ENCODE assay signal across 10 cellular contexts in the genomic region with DNA sequence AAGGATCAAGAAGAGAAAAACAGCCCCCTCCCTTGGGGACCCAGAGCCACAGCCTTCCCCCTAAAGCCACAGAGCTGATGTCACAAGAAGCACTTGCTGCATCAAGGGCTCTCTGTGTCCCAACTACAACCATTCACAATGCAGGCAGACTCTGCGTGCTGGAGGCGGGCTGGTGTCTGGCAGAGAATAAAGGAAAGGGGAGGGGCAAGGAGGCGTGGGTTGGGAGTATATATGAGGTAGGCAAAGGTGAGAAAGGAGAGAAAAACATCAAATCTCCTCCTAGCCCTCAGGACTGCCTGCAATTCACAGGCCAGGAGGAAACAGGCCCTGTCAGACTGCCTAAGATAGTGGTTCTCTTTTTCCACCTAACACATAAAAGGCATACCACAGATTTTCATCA. TPM values are rescaled to one million over a fixed set of nuclear protein-coding genes. Genes with fewer than 3 reads are reported as not detected.
A peak's percentile ranks its signal among the peaks of the same experiment; 100 is the strongest.
DNase-seq lines count a peak whose midpoint lies in the region; ATAC-seq and TF ChIP-seq lines count a peak whose summit lies in the region.
"Had no signal": no experiment of that assay in that cellular context is flagged by ENCODE, and none has a peak within 500 bp of the region (broad histone marks: within the 10 kb centered on the region; RNA-seq: fewer than 3 reads in every experiment).

No MANE protein-coding gene starts in this region.

- no peak overlapping the region for H3K9ac ChIP-seq in H9 (ENCODE audit: extremely low read depth, insufficient read length, low read length)

- H2BK120ac ChIP-seq in H9 (ENCODE audit: low read depth, low read length, poor library complexity, severe bottlenecking): no peak overlapping the region

- H3K4ac ChIP-seq in H9 (ENCODE audit: low read depth, low read length): no peak overlapping the region

- H3K56ac ChIP-seq in H9 (ENCODE audit: insufficient read length, low read depth, low read length): no peak overlapping the region

- no peaks in the 10 kb centered on the region for H3K79me2 ChIP-seq in H9 (ENCODE audit: insufficient read depth, low read length)

- H4K20me1 ChIP-seq in H9 (ENCODE audit: control insufficient read depth, insufficient read depth, insufficient read length): no peaks in the 10 kb centered on the region

- WGBS in H9 (ENCODE audit: extremely low coverage, insufficient read length, low lambda C conversion rate): no CpG with 5 or more reads among the region's 3 CpGs

- H2AK5ac ChIP-seq in H9 (ENCODE audit: insufficient read length, low read length): no peak overlapping the region

- no peak overlapping the region for H2BK15ac ChIP-seq in H9 (ENCODE audit: low read depth, low read length)

- H3K36me3 Mint-ChIP-seq in H9 (ENCODE audit: insufficient read depth in 1 of 3, low read depth in 3 of 3): no peaks in the 10 kb centered on the region

- H4K5ac ChIP-seq in H9 (ENCODE audit: insufficient read length, low read depth, low read length): no peak overlapping the region

- no peak overlapping the region for H3K4me2 ChIP-seq in H9 (ENCODE audit: insufficient read depth, insufficient read length, low read length)

- no peaks in the 10 kb centered on the region for H3K9me3 Mint-ChIP-seq in H9
- H3K9me3 Mint-ChIP-seq: activated T-helper 1 cell treated with anti-CD3 and anti-CD28 coated beads, Interleukin-12 subunit alpha, Interleukin-12 subunit beta, Interleukin-2, Interleukin-4 antibody, amounts not matched to agents 30 ng/mL and 10 ng/mL and 1 ng/mL, durations not matched to agents 14 hours and 24 hours and 36 hours had no signal

- H3K23ac ChIP-seq in H9 (ENCODE audit: insufficient read length, low read depth, low read length): no peak overlapping the region

- H4K91ac ChIP-seq in H9 (ENCODE audit: insufficient read length, low read depth, low read length): no peak overlapping the region

- TF ChIP-seq CTCF in H9 (conservative IDR thresholded peaks at IDR 0.05): no peak

- H3K23me2 ChIP-seq in H9 (ENCODE audit: insufficient read length, low read depth, low read length, poor library complexity, severe bottlenecking): no peaks in the 10 kb centered on the region

- no peak overlapping the region for H2BK5ac ChIP-seq in H9 (ENCODE audit: insufficient read length, low read length)

- H2AFZ ChIP-seq in H9 (ENCODE audit: low read length): no peak overlapping the region

- H3K9me3 ChIP-seq in H9 (ENCODE audit: control insufficient read depth, low read depth, low read length): no peaks in the 10 kb centered on the region

- ATAC-seq in HG02970 (IDR thresholded peaks at IDR 0.05; ENCODE audit: low FRiP score, unreplicated experiment): no peak
- ATAC-seq in HG03439 (IDR thresholded peaks at IDR 0.05; ENCODE audit: unreplicated experiment): no peak

- no peak overlapping the region for H3T11ph ChIP-seq in H9 (ENCODE audit: low read length)

- H2BK20ac ChIP-seq in H9 (ENCODE audit: low read depth, low read length, poor library complexity, severe bottlenecking): no peak overlapping the region

- H3K27ac ChIP-seq in H9 (ENCODE audit: insufficient read length, low read depth, low read length): no peak overlapping the region

- H3K79me1 ChIP-seq in H9 (ENCODE audit: insufficient read depth, low read depth, low read length, poor library complexity, severe bottlenecking): no peaks in the 10 kb centered on the region

- H3K4me1 ChIP-seq in H9 (ENCODE audit: insufficient read depth, low read length): no peaks in the 10 kb centered on the region

- DNase-seq in H9: peak; percentile 81
- peak; percentile 35 for DNase-seq in UCSD-AML1 (lab: John Stamatoyannopoulos, UW; ENCODE audit: unreplicated experiment)
- peak; percentile 28 for DNase-seq in dermis blood vessel endothelial cell
- peak; percentile 42 to 49 for DNase-seq in stimulated activated CD4-positive, alpha-beta T cell treated with anti-CD3 and anti-CD28 coated beads, Interleukin-2, amount 100 ng/mL, for 24 hours
- no peak for DNase-seq in kidney glomerular epithelial cell (lab: John Stamatoyannopoulos, UW)
- DNase-seq in NCI-H345 treated with DMSO at 0.1 percent for 48 hours (lab: John Stamatoyannopoulos, UW; ENCODE audit: unreplicated experiment): no peak
- DNase-seq: NCI-H748 treated with DMSO at 0.1 percent for 48 hours had no signal

- no peaks in the 10 kb centered on the region for H3K27me3 Mint-ChIP-seq in H9 (ENCODE audit: low read depth)

- no peak overlapping the region for H4K8ac ChIP-seq in H9 (replicated peaks; ENCODE audit: insufficient read length, low read depth, low read length)

- no peak overlapping the region for H3K4me3 Mint-ChIP-seq in H9
- H3K4me3 Mint-ChIP-seq: activated T-helper 1 cell treated with anti-CD3 and anti-CD28 coated beads, Interleukin-12 subunit alpha, Interleukin-12 subunit beta, Interleukin-2, Interleukin-4 antibody, amounts not matched to agents 30 ng/mL and 10 ng/mL and 1 ng/mL, durations not matched to agents 14 hours and 24 hours and 36 hours had no signal

- H3K27ac Mint-ChIP-seq in H9: peak overlapping the region in 1 of 3 experiments; percentile 29; a peak in 1 of 7 replicates
- H3K27ac Mint-ChIP-seq: activated T-helper 1 cell treated with anti-CD3 and anti-CD28 coated beads, Interleukin-12 subunit alpha, Interleukin-12 subunit beta, Interleukin-2, Interleukin-4 antibody, amounts not matched to agents 30 ng/mL and 10 ng/mL and 1 ng/mL, durations not matched to agents 14 hours and 24 hours and 36 hours had no signal

- no peak overlapping the region for H3K14ac ChIP-seq in H9 (ENCODE audit: insufficient read depth, low read length)

- no peaks in the 10 kb centered on the region for H3K27me3 ChIP-seq in H9 (ENCODE audit: insufficient read depth, low read length)

- no peak overlapping the region for H2BK12ac ChIP-seq in H9 (ENCODE audit: insufficient read length, low read depth, low read length)

- peaks cover 9 to 13% of the 10 kb centered on the region in 2 experiments for H3K4me1 Mint-ChIP-seq in H9

- H3K18ac ChIP-seq in H9 (ENCODE audit: insufficient read length, low read depth, low read length): no peak overlapping the region

RNA-seq across cellular contexts. Expression of a gene that starts 48.7 kb away (rescaled TPM):
- total RNA-seq in H9 (2021): 0.11 TPM in 1 of 2 replicates, not detected in the other
- not detected in 2 replicates for total RNA-seq in dermis blood vessel endothelial cell
- total RNA-seq: activated T-helper 1 cell treated with anti-CD3 and anti-CD28 coated beads, Interleukin-12 subunit alpha, Interleukin-12 subunit beta, Interleukin-2, Interleukin-4 antibody, amounts not matched to agents 30 ng/mL and 10 ng/mL and 1 ng/mL, durations not matched to agents 14 hours and 24 hours and 36 hours had no signal

RNA-seq across cellular contexts. Expression of a gene that starts 51.1 kb away (rescaled TPM):
- total RNA-seq in H9 (2021): 19.7 and 20.8 TPM in 2 replicates
- 25.7 and 28.8 TPM in 2 replicates for total RNA-seq in dermis blood vessel endothelial cell

Comparison
In these comparisons a context has a peak if more than half of its experiments do, and no peak if none do; other contexts are left out.
1. DNase-seq: peak in H9 (single experiment), UCSD-AML1 (single experiment), dermis blood vessel endothelial cell (single experiment) and stimulated activated CD4-positive, alpha-beta T cell treated with anti-CD3 and anti-CD28 coated beads, Interleukin-2, amount 100 ng/mL, for 24 hours (2 of 2); none in kidney glomerular epithelial cell (single experiment) and NCI-H345 treated with DMSO at 0.1 percent for 48 hours (single experiment).